1 cellular context compared by ENCODE assay signal in the genomic region with DNA sequence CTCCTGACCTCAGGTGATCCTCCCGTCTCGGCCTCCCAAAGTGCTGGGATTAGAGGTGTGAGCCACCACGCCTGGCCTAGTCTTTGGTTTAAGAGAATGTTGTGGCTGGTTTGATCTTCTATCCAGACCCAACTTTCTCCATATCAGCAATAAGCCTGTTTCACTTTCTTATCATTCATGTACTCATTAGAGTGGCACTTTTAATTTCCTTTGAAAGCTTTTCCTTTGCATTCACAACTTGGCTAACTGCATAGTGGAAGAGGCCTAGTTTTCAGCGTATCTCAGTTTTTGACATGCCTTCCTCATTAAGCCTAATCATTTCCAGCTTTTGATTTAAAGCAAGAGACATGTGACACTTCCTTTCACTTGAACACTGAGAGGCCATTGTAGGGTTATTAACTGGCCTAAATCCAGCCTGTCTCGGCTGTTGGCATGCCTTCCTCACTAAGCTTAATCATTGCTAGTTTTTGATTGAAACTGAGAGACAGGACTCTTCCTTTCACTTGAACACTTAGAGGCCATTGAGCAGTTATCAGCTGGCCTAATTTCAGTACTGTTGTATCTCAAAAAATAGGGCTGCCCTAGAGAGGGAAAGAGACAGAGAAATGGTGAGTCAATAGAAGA.
TF ChIP-seq lines count a peak whose summit lies in the region.

No MANE protein-coding gene starts in this region.

TF ChIP-seq in K562, 482 proteins besides CTCF, POLR2A, EP300 and RAD21:
- TF ChIP-seq, protein P1, sequence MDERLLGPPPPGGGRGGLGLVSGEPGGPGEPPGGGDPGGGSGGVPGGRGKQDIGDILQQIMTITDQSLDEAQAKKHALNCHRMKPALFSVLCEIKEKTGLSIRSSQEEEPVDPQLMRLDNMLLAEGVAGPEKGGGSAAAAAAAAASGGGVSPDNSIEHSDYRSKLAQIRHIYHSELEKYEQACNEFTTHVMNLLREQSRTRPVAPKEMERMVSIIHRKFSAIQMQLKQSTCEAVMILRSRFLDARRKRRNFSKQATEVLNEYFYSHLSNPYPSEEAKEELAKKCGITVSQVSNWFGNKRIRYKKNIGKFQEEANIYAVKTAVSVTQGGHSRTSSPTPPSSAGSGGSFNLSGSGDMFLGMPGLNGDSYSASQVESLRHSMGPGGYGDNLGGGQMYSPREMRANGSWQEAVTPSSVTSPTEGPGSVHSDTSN (CRISPR knock-in tag; IDR thresholded peaks at IDR 0.05; ENCODE audit: low read depth): no peak
- TF ChIP-seq, protein P1 (tag; conservative IDR thresholded peaks at IDR 0.05; ENCODE audit: low read depth): peak; percentile 44; the same call in 1 of the 2 replicates
- TF ChIP-seq HOXB6 (CRISPR knock-in tag; IDR thresholded peaks at IDR 0.05; ENCODE audit: borderline replicate concordance): no peak
